ENCODE assay signal across 4 cellular contexts in the genomic region with DNA sequence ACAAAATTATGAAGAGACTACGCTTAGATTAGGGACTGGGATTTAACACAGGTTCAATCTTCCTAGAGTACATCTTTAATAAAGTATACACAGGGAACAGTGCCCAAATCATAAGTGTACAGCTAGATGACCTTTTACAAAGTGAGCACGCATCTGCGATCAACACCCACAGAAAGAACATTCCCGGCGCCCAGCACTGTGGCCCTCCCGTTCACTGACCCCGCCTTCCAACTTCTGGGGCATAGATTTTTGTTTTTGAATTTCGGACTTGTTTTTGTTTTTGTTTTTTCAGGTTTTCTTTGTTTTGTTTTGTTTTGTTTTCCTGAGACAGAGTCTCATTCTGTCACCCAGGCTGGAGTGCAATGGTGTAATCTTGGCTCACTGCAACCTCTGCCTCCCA.
"Had no signal": no experiment of that assay in that cellular context is flagged by ENCODE, and none has a peak within 500 bp of the region (broad histone marks: within the 10 kb centered on the region; RNA-seq: fewer than 3 reads in every experiment).

No MANE protein-coding gene starts in this region.

- ATAC-seq: GM23338 had no signal

- H3K27ac Mint-ChIP-seq: GM23338, H9 had no signal

- H3K4me3 ChIP-seq: GM23338 had no signal

- H3K9me3 Mint-ChIP-seq: IgD-negative memory B cell had no signal

- DNase-seq: H9, HCEC 1CT had no signal

- H3K36me3 Mint-ChIP-seq: IgD-negative memory B cell had no signal

- H3K4me3 Mint-ChIP-seq: GM23338, H9, IgD-negative memory B cell had no signal
